Comparison of ENCODE assay signal across 3 cellular contexts in the genomic region with DNA sequence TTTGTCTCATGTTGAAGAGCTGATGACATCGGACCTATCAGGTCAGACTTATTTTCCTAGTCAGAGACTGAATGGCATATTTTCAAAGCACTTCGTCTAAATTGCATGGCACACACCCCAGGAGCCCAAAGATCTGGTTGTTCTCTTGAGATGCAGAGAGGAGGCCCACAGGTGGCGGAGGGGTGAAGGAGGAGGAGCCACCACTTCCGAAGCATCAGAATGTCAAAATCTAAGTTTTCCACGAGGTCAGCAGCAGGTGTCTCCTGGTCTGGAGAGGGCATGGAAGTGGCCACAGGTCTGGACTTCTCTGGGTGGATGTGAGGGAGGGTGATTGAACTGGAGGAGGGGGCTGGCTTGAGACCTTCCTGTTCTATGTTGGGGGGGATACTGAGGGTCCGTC.
TF ChIP-seq lines count a peak whose summit lies in the region.

No MANE protein-coding gene starts in this region.

TF ChIP-seq in HepG2, 621 proteins besides CTCF, POLR2A, EP300 and RAD21:
- 0 out of 2 replicates have a peak, but pooled peaks have one; percentile 12 for TF ChIP-seq ZC3H13 (CRISPR knock-in tag; IDR thresholded peaks at IDR 0.05)
- peak; percentile 2 for TF ChIP-seq RBM22 (optimal IDR thresholded peaks at IDR 0.05; ENCODE audit: low read length)
- 0 out of 2 replicates have a peak, but pooled peaks have one; percentile 4 for TF ChIP-seq SSRP1 (CRISPR knock-in tag; IDR thresholded peaks at IDR 0.05)
- TF ChIP-seq TAF1 (CRISPR knock-in tag; IDR thresholded peaks at IDR 0.05), result 0 out of 2 replicates have a peak, but pooled peaks have one; percentile 14
- TF ChIP-seq, protein P1, sequence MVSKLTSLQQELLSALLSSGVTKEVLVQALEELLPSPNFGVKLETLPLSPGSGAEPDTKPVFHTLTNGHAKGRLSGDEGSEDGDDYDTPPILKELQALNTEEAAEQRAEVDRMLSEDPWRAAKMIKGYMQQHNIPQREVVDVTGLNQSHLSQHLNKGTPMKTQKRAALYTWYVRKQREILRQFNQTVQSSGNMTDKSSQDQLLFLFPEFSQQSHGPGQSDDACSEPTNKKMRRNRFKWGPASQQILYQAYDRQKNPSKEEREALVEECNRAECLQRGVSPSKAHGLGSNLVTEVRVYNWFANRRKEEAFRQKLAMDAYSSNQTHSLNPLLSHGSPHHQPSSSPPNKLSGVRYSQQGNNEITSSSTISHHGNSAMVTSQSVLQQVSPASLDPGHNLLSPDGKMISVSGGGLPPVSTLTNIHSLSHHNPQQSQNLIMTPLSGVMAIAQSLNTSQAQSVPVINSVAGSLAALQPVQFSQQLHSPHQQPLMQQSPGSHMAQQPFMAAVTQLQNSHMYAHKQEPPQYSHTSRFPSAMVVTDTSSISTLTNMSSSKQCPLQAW (CRISPR knock-in tag; IDR thresholded peaks at IDR 0.05), result 0 out of 2 replicates have a peak, but pooled peaks have one; percentile 7
- peak; percentile 53; the same call in 1 of the 2 replicates for TF ChIP-seq ZSCAN25 (CRISPR knock-in tag; IDR thresholded peaks at IDR 0.05)
- TF ChIP-seq, protein P2, sequence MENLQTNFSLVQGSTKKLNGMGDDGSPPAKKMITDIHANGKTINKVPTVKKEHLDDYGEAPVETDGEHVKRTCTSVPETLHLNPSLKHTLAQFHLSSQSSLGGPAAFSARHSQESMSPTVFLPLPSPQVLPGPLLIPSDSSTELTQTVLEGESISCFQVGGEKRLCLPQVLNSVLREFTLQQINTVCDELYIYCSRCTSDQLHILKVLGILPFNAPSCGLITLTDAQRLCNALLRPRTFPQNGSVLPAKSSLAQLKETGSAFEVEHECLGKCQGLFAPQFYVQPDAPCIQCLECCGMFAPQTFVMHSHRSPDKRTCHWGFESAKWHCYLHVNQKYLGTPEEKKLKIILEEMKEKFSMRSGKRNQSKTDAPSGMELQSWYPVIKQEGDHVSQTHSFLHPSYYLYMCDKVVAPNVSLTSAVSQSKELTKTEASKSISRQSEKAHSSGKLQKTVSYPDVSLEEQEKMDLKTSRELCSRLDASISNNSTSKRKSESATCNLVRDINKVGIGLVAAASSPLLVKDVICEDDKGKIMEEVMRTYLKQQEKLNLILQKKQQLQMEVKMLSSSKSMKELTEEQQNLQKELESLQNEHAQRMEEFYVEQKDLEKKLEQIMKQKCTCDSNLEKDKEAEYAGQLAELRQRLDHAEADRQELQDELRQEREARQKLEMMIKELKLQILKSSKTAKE (CRISPR knock-in tag; IDR thresholded peaks at IDR 0.05; ENCODE audit: borderline replicate concordance), result no peak
- TF ChIP-seq MAFK (conservative IDR thresholded peaks at IDR 0.05 in 1 of 2, IDR thresholded peaks at IDR 0.05 in 1 of 2; ENCODE audit: low read length in 2 of 2), result peak in 1 of 2 experiments; percentile 8; a peak in 1 of 4 replicates
- no peak for TF ChIP-seq MIXL1 (CRISPR knock-in tag; IDR thresholded peaks at IDR 0.05)
TF ChIP-seq in HepG2: peak in this region for 7.

TF ChIP-seq in IMR-90, 13 proteins besides CTCF, POLR2A, EP300 and RAD21:
- TF ChIP-seq NFE2L2 (IDR thresholded peaks at IDR 0.05; ENCODE audit: low read depth, low read length) (no peak), FOS (IDR thresholded peaks at IDR 0.05; ENCODE audit: low read depth, low read length) (no peak), BHLHE40 (IDR thresholded peaks at IDR 0.05; ENCODE audit: low read depth, low read length) (no peak), MAFK (IDR thresholded peaks at IDR 0.05; ENCODE audit: low read depth, low read length) (no peak), CHD1 (IDR thresholded peaks at IDR 0.05; ENCODE audit: low read depth, low read length) (no peak), USF2 (IDR thresholded peaks at IDR 0.05; ENCODE audit: low read depth, low read length) (no peak), SMC3 (IDR thresholded peaks at IDR 0.05; ENCODE audit: low read depth, low read length) (no peak), MAZ (IDR thresholded peaks at IDR 0.05; ENCODE audit: borderline replicate concordance, low read depth, low read length) (no peak), RFX5 (IDR thresholded peaks at IDR 0.05; ENCODE audit: low read depth, low read length) (no peak), CEBPB (IDR thresholded peaks at IDR 0.05; ENCODE audit: low read depth, low read length) (no peak), RCOR1 (IDR thresholded peaks at IDR 0.05; ENCODE audit: insufficient replicate concordance, low read length) (no peak)
- TF ChIP-seq, protein P3, sequence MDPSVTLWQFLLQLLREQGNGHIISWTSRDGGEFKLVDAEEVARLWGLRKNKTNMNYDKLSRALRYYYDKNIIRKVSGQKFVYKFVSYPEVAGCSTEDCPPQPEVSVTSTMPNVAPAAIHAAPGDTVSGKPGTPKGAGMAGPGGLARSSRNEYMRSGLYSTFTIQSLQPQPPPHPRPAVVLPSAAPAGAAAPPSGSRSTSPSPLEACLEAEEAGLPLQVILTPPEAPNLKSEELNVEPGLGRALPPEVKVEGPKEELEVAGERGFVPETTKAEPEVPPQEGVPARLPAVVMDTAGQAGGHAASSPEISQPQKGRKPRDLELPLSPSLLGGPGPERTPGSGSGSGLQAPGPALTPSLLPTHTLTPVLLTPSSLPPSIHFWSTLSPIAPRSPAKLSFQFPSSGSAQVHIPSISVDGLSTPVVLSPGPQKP (IDR thresholded peaks at IDR 0.05; ENCODE audit: borderline replicate concordance, low read depth, low read length), result no peak

TF ChIP-seq in H1, 55 proteins besides CTCF, POLR2A, EP300 and RAD21:
- TF ChIP-seq BRCA1 (IDR thresholded peaks at IDR 0.05; ENCODE audit: low read depth, low read length) (no peak), SUZ12 (IDR thresholded peaks at IDR 0.05; ENCODE audit: low read length) (no peak), SRF (IDR thresholded peaks at IDR 0.05; ENCODE audit: low read depth, low read length) (no peak), RBBP5 (IDR thresholded peaks at IDR 0.05; ENCODE audit: borderline replicate concordance, low read depth, low read length) (no peak), FOSL1 (IDR thresholded peaks at IDR 0.05; ENCODE audit: insufficient read depth, low read depth, low read length) (no peak), CHD7 (IDR thresholded peaks at IDR 0.05; ENCODE audit: insufficient replicate concordance, low read length) (no peak), ASH2L (IDR thresholded peaks at IDR 0.05; ENCODE audit: low read length) (no peak), GABPA (IDR thresholded peaks at IDR 0.05; ENCODE audit: borderline replicate concordance, insufficient read depth, low read length) (no peak), CHD2 (IDR thresholded peaks at IDR 0.05; ENCODE audit: low read length) (no peak), KDM5A (IDR thresholded peaks at IDR 0.05; ENCODE audit: low read length) (no peak), RXRA (IDR thresholded peaks at IDR 0.05; ENCODE audit: insufficient read depth, low read depth, low read length) (no peak), JUN (IDR thresholded peaks at IDR 0.05; ENCODE audit: low read depth, low read length) (no peak), ZNF274 (IDR thresholded peaks at IDR 0.05; ENCODE audit: borderline replicate concordance, extremely low read depth, low read length) (no peak), SP1 (IDR thresholded peaks at IDR 0.05; ENCODE audit: low read depth, low read length) (no peak), HDAC2 (IDR thresholded peaks at IDR 0.05; ENCODE audit: borderline replicate concordance in 1 of 2, low read depth in 2 of 2, low read length in 2 of 2) (no peak), MAFK (IDR thresholded peaks at IDR 0.05; ENCODE audit: low read depth, low read length) (no peak), E2F6 (IDR thresholded peaks at IDR 0.05) (no peak), NRF1 (IDR thresholded peaks at IDR 0.05; ENCODE audit: low read depth, low read length) (no peak)
- TF ChIP-seq, protein P4, sequence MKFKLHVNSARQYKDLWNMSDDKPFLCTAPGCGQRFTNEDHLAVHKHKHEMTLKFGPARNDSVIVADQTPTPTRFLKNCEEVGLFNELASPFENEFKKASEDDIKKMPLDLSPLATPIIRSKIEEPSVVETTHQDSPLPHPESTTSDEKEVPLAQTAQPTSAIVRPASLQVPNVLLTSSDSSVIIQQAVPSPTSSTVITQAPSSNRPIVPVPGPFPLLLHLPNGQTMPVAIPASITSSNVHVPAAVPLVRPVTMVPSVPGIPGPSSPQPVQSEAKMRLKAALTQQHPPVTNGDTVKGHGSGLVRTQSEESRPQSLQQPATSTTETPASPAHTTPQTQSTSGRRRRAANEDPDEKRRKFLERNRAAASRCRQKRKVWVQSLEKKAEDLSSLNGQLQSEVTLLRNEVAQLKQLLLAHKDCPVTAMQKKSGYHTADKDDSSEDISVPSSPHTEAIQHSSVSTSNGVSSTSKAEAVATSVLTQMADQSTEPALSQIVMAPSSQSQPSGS (IDR thresholded peaks at IDR 0.05; ENCODE audit: low read length), result no peak
- TF ChIP-seq, protein P5, sequence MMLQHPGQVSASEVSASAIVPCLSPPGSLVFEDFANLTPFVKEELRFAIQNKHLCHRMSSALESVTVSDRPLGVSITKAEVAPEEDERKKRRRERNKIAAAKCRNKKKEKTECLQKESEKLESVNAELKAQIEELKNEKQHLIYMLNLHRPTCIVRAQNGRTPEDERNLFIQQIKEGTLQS (IDR thresholded peaks at IDR 0.05; ENCODE audit: insufficient read depth, low read depth, low read length), result no peak
TF ChIP-seq in H1: peak in this region for 0.
